21 cellular contexts compared by ENCODE assay signal in genomic region chr7:99254390-99254789, GRCh38. TPM values are rescaled to one million over a fixed set of nuclear protein-coding genes. Genes with fewer than 3 reads are reported as not detected.
DNase-seq lines count a peak whose midpoint lies in the region; ATAC-seq, FAIRE-seq and TF ChIP-seq lines count a peak whose summit lies in the region.
"Had no signal": no experiment of that assay in that cellular context is flagged by ENCODE, and none has a peak within 500 bp of the region (broad histone marks: within the 10 kb centered on the region; RNA-seq: fewer than 3 reads in every experiment).

No MANE protein-coding gene starts in this region.

- H3K4me3 Mint-ChIP-seq in MCF 10A (ENCODE audit: unreplicated experiment), result no peak overlapping the region
- no peak overlapping the region for H3K4me3 Mint-ChIP-seq in CD14-positive monocyte
- H3K4me3 Mint-ChIP-seq: CD4-positive, alpha-beta memory T cell; GM23338 had no signal

- ATAC-seq in foreskin keratinocyte (peak; percentile 92), HG03521 (IDR thresholded peaks at IDR 0.05; ENCODE audit: unreplicated experiment) (no peak)
- ATAC-seq: GM23338 had no signal

- FAIRE-seq in bronchial epithelial cell (lab: Jason Lieb, UNC), result peak; percentile 87
- FAIRE-seq: A549, H54, HTR-8/SVneo had no signal

- H3K4me3 ChIP-seq in breast epithelium, result no peak overlapping the region
- no peak overlapping the region for H3K4me3 ChIP-seq in bronchial epithelial cell (ENCODE audit: low read depth, low read length)
- no peak overlapping the region for H3K4me3 ChIP-seq in ascending aorta
- H3K4me3 ChIP-seq: A549, GM23338 had no signal

- CTCF ChIA-PET in MCF 10A (lab: Yijun Ruan, JAX), result interaction anchor here (0.6 to 1.1 kb wide), 2 partner anchors 40 to 54 kb away, joined by 3 read pairs; no protein-coding TSS in a partner anchor

- DNase-seq in MCF 10A (ENCODE audit: unreplicated experiment) (peak; percentile 48), breast epithelium (ENCODE audit: low spot score in 2 of 2) (no peak), bronchial epithelial cell (ENCODE audit: low read depth) (peak; percentile 97), foreskin keratinocyte (peak; percentile 80 to 85), ascending aorta (ENCODE audit: low spot score in 2 of 2) (no peak), CD14-positive monocyte (ENCODE audit: low spot score) (no peak)
- DNase-seq: AML-193; CD4-positive, alpha-beta memory T cell; DMS153; DMS79; GF-D8; HCEC 1CT had no signal

- H3K4me1 ChIP-seq in breast epithelium (no peaks in the 10 kb centered on the region), foreskin keratinocyte (peaks cover 6% of the 10 kb centered on the region), ascending aorta (peaks cover 0 to 2% of the 10 kb centered on the region in 2 donors)
- H3K4me1 ChIP-seq: A549 had no signal

- H3K27me3 Mint-ChIP-seq in MCF 10A (ENCODE audit: insufficient read depth, unreplicated experiment), result no peaks in the 10 kb centered on the region
- peaks cover 3 to 8% (median 6%) of the 10 kb centered on the region in 3 donors for H3K27me3 Mint-ChIP-seq in CD14-positive monocyte (ENCODE audit: low read depth in 3 of 3)

- H3K9me3 ChIP-seq in breast epithelium, result no peaks in the 10 kb centered on the region
- H3K9me3 ChIP-seq in ascending aorta, result no peaks in the 10 kb centered on the region
- H3K9me3 ChIP-seq: A549 had no signal

- POLR2A ChIA-PET in MCF 10A (lab: Yijun Ruan, JAX), result no interaction called here

- no peak for TF ChIP-seq POLR2A in breast epithelium (IDR thresholded peaks at IDR 0.05)

- no peak overlapping the region for H3K27ac Mint-ChIP-seq in MCF 10A (ENCODE audit: low read depth, unreplicated experiment)
- H3K27ac Mint-ChIP-seq in CD14-positive monocyte, result no peak overlapping the region
- H3K27ac Mint-ChIP-seq: GM23338 had no signal

- BruUV-seq in MCF 10A (replicated peaks; lab: Mats Ljungman, UMichigan), result no TSS peak

- H3K27ac ChIP-seq in breast epithelium (no peak overlapping the region), foreskin keratinocyte (no peak overlapping the region), ascending aorta (no peak overlapping the region)
- H3K27ac ChIP-seq: 22Rv1, A549, C4-2B, HL-60 had no signal

- no peaks in the 10 kb centered on the region for H3K9me3 Mint-ChIP-seq in MCF 10A (ENCODE audit: unreplicated experiment)
- peaks cover 0 to 2% (median 0%) of the 10 kb centered on the region in 7 donors for H3K9me3 Mint-ChIP-seq in CD14-positive monocyte
- H3K9me3 Mint-ChIP-seq: CD4-positive, alpha-beta memory T cell; GM23338 had no signal

- no peaks in the 10 kb centered on the region for H3K36me3 Mint-ChIP-seq in MCF 10A (ENCODE audit: insufficient read depth, unreplicated experiment)
- H3K36me3 Mint-ChIP-seq in CD14-positive monocyte, result no peaks in the 10 kb centered on the region
- H3K36me3 Mint-ChIP-seq: CD4-positive, alpha-beta memory T cell had no signal

- TF ChIP-seq CTCF in MCF 10A (IDR thresholded peaks at IDR 0.05; ENCODE audit: unreplicated experiment) (no peak), breast epithelium (IDR thresholded peaks at IDR 0.05) (no peak), bronchial epithelial cell (IDR thresholded peaks at IDR 0.05; ENCODE audit: insufficient read depth, low read length, severe bottlenecking) (no peak), foreskin keratinocyte (conservative IDR thresholded peaks at IDR 0.05) (no peak), ascending aorta (IDR thresholded peaks at IDR 0.05) (no peak), CD14-positive monocyte (IDR thresholded peaks at IDR 0.05) (no peak)

- no peaks in the 10 kb centered on the region for H3K36me3 ChIP-seq in breast epithelium
- no peaks in the 10 kb centered on the region for H3K36me3 ChIP-seq in bronchial epithelial cell (ENCODE audit: control insufficient read depth, insufficient read depth, low read length)
- H3K36me3 ChIP-seq in ascending aorta, result no peaks in the 10 kb centered on the region

- H3K27me3 ChIP-seq in breast epithelium, result no peaks in the 10 kb centered on the region
- no peaks in the 10 kb centered on the region for H3K27me3 ChIP-seq in bronchial epithelial cell (ENCODE audit: control insufficient read depth, insufficient read depth, low read length)
- H3K27me3 ChIP-seq in foreskin keratinocyte, result no peaks in the 10 kb centered on the region
- H3K27me3 ChIP-seq in ascending aorta, result no peaks in the 10 kb centered on the region

- H3K4me1 Mint-ChIP-seq in MCF 10A (ENCODE audit: insufficient read depth, unreplicated experiment) (peaks cover 7% of the 10 kb centered on the region), CD14-positive monocyte (peaks cover 5% of the 10 kb centered on the region)

- intact Hi-C loops in MCF 10A (cut with micrococcal nuclease) (no loop called here), breast epithelium (cut with DNase I; ENCODE audit: low total_unique reads) (no loop called here), ascending aorta (cut with DNase I) (no loop called here), CD14-positive monocyte (cut with micrococcal nuclease) (no loop called here)

RNA-seq across cellular contexts. Expression of gene MYH16, which starts 18.2 kb away (rescaled TPM):
- total RNA-seq in MCF 10A (2022) (0.33 TPM in 1 of 2 replicates, not detected in the other), breast epithelium (not detected), bronchial epithelial cell (0.26 and 0.53 TPM in 2 replicates), foreskin keratinocyte (1.3 and 2.6 TPM in 2 replicates), ascending aorta (not detected)
- polyA plus RNA-seq in foreskin keratinocyte (1.1 and 2.3 TPM in 2 replicates), CD14-positive monocyte (not detected)
- total RNA-seq: CD4-positive, alpha-beta memory T cell; GM23338 had no signal
- polyA plus RNA-seq: BJ; CD4-positive, alpha-beta memory T cell; GM23338 had no signal

RNA-seq across cellular contexts. Expression of gene KPNA7, which starts 46.5 kb away (rescaled TPM):
- not detected in 2 replicates for total RNA-seq in MCF 10A (2022)
- total RNA-seq in breast epithelium, result under 1 TPM in 2 of 3 donors, not detected in 1; 0.15 to 0.33 TPM
- 0.77 and 1.8 TPM in 2 replicates for total RNA-seq in bronchial epithelial cell
- total RNA-seq in foreskin keratinocyte, result 0.20 TPM in 1 of 2 replicates, not detected in the other
- polyA plus RNA-seq in foreskin keratinocyte, result 0.06 and 0.16 TPM in 2 replicates
- total RNA-seq in ascending aorta, result not detected
- not detected for polyA plus RNA-seq in CD14-positive monocyte
- total RNA-seq: CD4-positive, alpha-beta memory T cell; GM23338 had no signal
- polyA plus RNA-seq: BJ; CD4-positive, alpha-beta memory T cell; GM23338 had no signal

Comparison
In these comparisons a context has a peak if more than half of its experiments do, and no peak if none do; other contexts are left out.
1. DNase-seq: peak in MCF 10A (single experiment), bronchial epithelial cell (single experiment) and foreskin keratinocyte (2 of 2); none in breast epithelium (0 of 2), ascending aorta (0 of 2) and CD14-positive monocyte (single experiment).